In genomic region chr16:3188675-3188924, GRCh38 we compare ENCODE assay signal across 8 cellular contexts. TPM values are rescaled to one million over a fixed set of nuclear protein-coding genes. Genes with fewer than 3 reads are reported as not detected.
DNase-seq lines count a peak whose midpoint lies in the region; ATAC-seq and TF ChIP-seq lines count a peak whose summit lies in the region.
"Had no signal": no experiment of that assay in that cellular context is flagged by ENCODE, and none has a peak within 500 bp of the region (broad histone marks: within the 10 kb centered on the region; RNA-seq: fewer than 3 reads in every experiment).

No MANE protein-coding gene starts in this region.

- H3K27ac ChIP-seq in OCI-LY1 (ENCODE audit: low read depth, low read length, poor library complexity, severe bottlenecking) (no peak overlapping the region), neuronal stem cell (replicated peaks; ENCODE audit: low read length) (no peak overlapping the region)

- peaks cover 67% of the 10 kb centered on the region for H3K36me3 Mint-ChIP-seq in effector memory CD8-positive, alpha-beta T cell (ENCODE audit: insufficient read depth)

- no peak for ATAC-seq in effector memory CD8-positive, alpha-beta T cell (replicated peaks)

- peak overlapping the region; percentile 22 for H3K23ac ChIP-seq in neuronal stem cell (ENCODE audit: low read depth, low read length, poor library complexity)

- H3K9me3 ChIP-seq in OCI-LY1 (ENCODE audit: low read length) = 0 out of 2 replicates have a peak, but pooled peaks cover 1% of the 10 kb centered on the region
- H3K9me3 ChIP-seq in neuronal stem cell (replicated peaks in 1 of 2; ENCODE audit: control insufficient read depth in 2 of 2, insufficient read depth in 1 of 2, low read depth in 1 of 2, low read length in 2 of 2) = peaks cover 0 to 2% of the 10 kb centered on the region in 2 donors

- H3K4me3 ChIP-seq in GM06990 (replicated peaks; ENCODE audit: low read depth, low read length) (peak overlapping the region; percentile 67), OCI-LY1 (ENCODE audit: low read depth, low read length, poor library complexity, severe bottlenecking) (peak overlapping the region; percentile 62), neuronal stem cell (ENCODE audit: low read length in 2 of 2) (peak overlapping the region; percentile 61 to 92)

- H4K91ac ChIP-seq in neuronal stem cell (ENCODE audit: low read depth, low read length, poor library complexity) = no peak overlapping the region

- peak overlapping the region; percentile 32 for H2BK5ac ChIP-seq in neuronal stem cell (ENCODE audit: low read length)

- peak overlapping the region; percentile 60 for H2AK5ac ChIP-seq in neuronal stem cell (ENCODE audit: low read depth, low read length)

- H4K20me1 ChIP-seq in OCI-LY1 (ENCODE audit: insufficient read depth, low read length) = no peaks in the 10 kb centered on the region

- no peak overlapping the region for H2AFZ ChIP-seq in OCI-LY1 (ENCODE audit: low read length)
- peak overlapping the region; percentile 91 for H2AFZ ChIP-seq in neuronal stem cell (ENCODE audit: low read length)

- H3K79me2 ChIP-seq in OCI-LY1 (ENCODE audit: insufficient read depth, low read length) = no peaks in the 10 kb centered on the region

- H3K4ac ChIP-seq in neuronal stem cell (ENCODE audit: low read length) = no peak overlapping the region

- H3K9me2 ChIP-seq in OCI-LY1 (ENCODE audit: low read depth, low read length) = no peaks in the 10 kb centered on the region

- no peak overlapping the region for H4K8ac ChIP-seq in neuronal stem cell (ENCODE audit: low read depth, low read length)

- H3K27me3 ChIP-seq in GM06990 (replicated peaks; ENCODE audit: control insufficient read depth, insufficient read depth, low read length) (no peaks in the 10 kb centered on the region; the same call in 1 of the 2 replicates), OCI-LY1 (ENCODE audit: insufficient read depth, low read length) (peaks cover 3% of the 10 kb centered on the region; the same call in 1 of the 2 replicates), neuronal stem cell (ENCODE audit: control insufficient read depth in 3 of 3, insufficient read depth in 3 of 3, low read depth in 1 of 3, low read length in 3 of 3) (peaks cover 2 to 45% (median 17%) of the 10 kb centered on the region in 3 experiments)

- H3K4me1 ChIP-seq in OCI-LY1 (ENCODE audit: insufficient read depth, low read length, severe bottlenecking) (peaks cover 24% of the 10 kb centered on the region), neuronal stem cell (ENCODE audit: control insufficient read depth in 2 of 2, insufficient read depth in 1 of 2, low read depth in 1 of 2, low read length in 2 of 2) (peaks cover 0 to 3% of the 10 kb centered on the region in 2 donors)

- H2BK15ac ChIP-seq in neuronal stem cell (ENCODE audit: low read length) = peak overlapping the region; percentile 19

- H3K4me1 Mint-ChIP-seq in effector memory CD8-positive, alpha-beta T cell (ENCODE audit: low read depth in 2 of 2) = peaks cover 45 to 46% of the 10 kb centered on the region in 2 donors

- H3K14ac ChIP-seq in neuronal stem cell (ENCODE audit: low read length) = peak overlapping the region; percentile 14

- H3K79me1 ChIP-seq in neuronal stem cell (ENCODE audit: low read depth, low read length) = no peaks in the 10 kb centered on the region

- no peaks in the 10 kb centered on the region for H3K36me3 ChIP-seq in GM06990 (ENCODE audit: control insufficient read depth, insufficient read depth, low read length)
- H3K36me3 ChIP-seq in OCI-LY1 (ENCODE audit: insufficient read depth, low read length) = no peaks in the 10 kb centered on the region
- H3K36me3 ChIP-seq in neuronal stem cell (replicated peaks in 1 of 2; ENCODE audit: control insufficient read depth in 2 of 2, insufficient read depth in 2 of 2, low read length in 2 of 2) = no peaks in the 10 kb centered on the region

- H3K4me3 Mint-ChIP-seq in effector memory CD8-positive, alpha-beta T cell = peak overlapping the region; percentile 84 to 85

- H3K4me2 ChIP-seq in OCI-LY1 (ENCODE audit: low read length) = peak overlapping the region; percentile 73
- H3K4me2 ChIP-seq in neuronal stem cell (ENCODE audit: insufficient read depth, low read length, poor library complexity, severe bottlenecking) = peak overlapping the region; percentile 93

- H3K9me3 Mint-ChIP-seq in effector memory CD8-positive, alpha-beta T cell = peaks cover 4 to 9% of the 10 kb centered on the region in 2 donors

- H3F3A ChIP-seq in OCI-LY1 (ENCODE audit: insufficient read depth, low read length) = no peaks in the 10 kb centered on the region

- peaks cover 57 to 87% of the 10 kb centered on the region in 2 donors for H3K27me3 Mint-ChIP-seq in effector memory CD8-positive, alpha-beta T cell

- DNase-seq in GM06990 (ENCODE audit: extremely low read depth, insufficient read length) (no peak), neuronal stem cell (ENCODE audit: low spot score) (no peak), glomerular visceral epithelial cell (ENCODE audit: extremely low spot score) (no peak)
- no peak for DNase-seq in effector memory CD8-positive, alpha-beta T cell
- DNase-seq in activated CD8-positive, alpha-beta memory T cell treated with anti-CD3 and anti-CD28 coated beads, Interleukin-2, amount 50 U/mL, for 48 hours = no peak
- no peak for DNase-seq in effector CD4-positive, alpha-beta T cell
- DNase-seq: NCI-H446 treated with DMSO at 0.1 percent for 48 hours had no signal

- no peak for TF ChIP-seq CTCF in GM06990 (IDR thresholded peaks at IDR 0.05; ENCODE audit: insufficient read depth, low read length, poor library complexity, severe bottlenecking)
- no peak for TF ChIP-seq CTCF in OCI-LY1 (IDR thresholded peaks at IDR 0.05; ENCODE audit: low read length)

- H3K27ac Mint-ChIP-seq in effector memory CD8-positive, alpha-beta T cell = no peak overlapping the region

- no peak overlapping the region for H2BK120ac ChIP-seq in neuronal stem cell (ENCODE audit: low read depth, low read length)

- H3K9ac ChIP-seq in OCI-LY1 (ENCODE audit: low read length) = peak overlapping the region; percentile 48
- peak overlapping the region; percentile 61 for H3K9ac ChIP-seq in neuronal stem cell (ENCODE audit: low read depth, low read length, poor library complexity)

- no CpG with 5 or more reads among the region's 13 CpGs for WGBS in neuronal stem cell (ENCODE audit: extremely low coverage in 2 of 2, insufficient read length in 2 of 2, insufficient replicate concordance in 1 of 2), 2 donors

- H2BK12ac ChIP-seq in neuronal stem cell (ENCODE audit: low read length) = no peak overlapping the region

- peak overlapping the region; percentile 77 for H3K18ac ChIP-seq in neuronal stem cell (ENCODE audit: low read length)

RNA-seq across cellular contexts. Expression of gene OR1F1, which starts 0.6 kb away (rescaled TPM):
- polyA plus RNA-seq in neuronal stem cell (2013, experiment 1 of 2) = 0.21 TPM
- polyA plus RNA-seq in neuronal stem cell (2013, experiment 2 of 2) = 0.10 TPM

RNA-seq across cellular contexts. Expression of gene ZNF200, which starts 46.4 kb away (rescaled TPM):
- polyA plus RNA-seq in neuronal stem cell (2013, experiment 1 of 2) = 3.3 TPM
- 3.6 TPM for polyA plus RNA-seq in neuronal stem cell (2013, experiment 2 of 2)

RNA-seq across cellular contexts. Expression of gene ZNF213, which starts 53.8 kb away (rescaled TPM):
- 8.2 TPM for polyA plus RNA-seq in neuronal stem cell (2013, experiment 1 of 2)
- polyA plus RNA-seq in neuronal stem cell (2013, experiment 2 of 2) = 7.9 TPM
